Comparison of ENCODE assay signal across 16 cellular contexts in the genomic region with DNA sequence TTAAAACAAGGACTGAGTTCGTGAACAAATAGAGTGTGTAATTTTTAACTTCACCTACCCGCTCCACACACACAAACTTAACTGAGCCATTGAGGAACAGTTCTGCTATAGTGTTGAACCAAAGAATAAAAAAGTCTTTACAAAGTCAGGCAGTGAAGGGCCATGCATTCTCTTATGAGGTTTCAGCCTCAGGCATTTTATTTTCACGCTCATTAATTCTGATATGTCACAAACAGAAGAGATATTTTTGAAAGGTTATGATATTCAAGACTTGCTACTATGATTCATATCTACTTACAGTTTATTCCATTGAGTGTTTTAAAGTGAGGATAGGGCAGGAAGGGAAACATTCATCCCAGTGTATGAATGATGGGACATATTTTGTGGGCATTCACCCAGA.
DNase-seq lines count a peak whose midpoint lies in the region; TF ChIP-seq lines count a peak whose summit lies in the region.
"Had no signal": no experiment of that assay in that cellular context is flagged by ENCODE, and none has a peak within 500 bp of the region (broad histone marks: within the 10 kb centered on the region; RNA-seq: fewer than 3 reads in every experiment).

No MANE protein-coding gene starts in this region.

- no peak overlapping the region for H3K9ac ChIP-seq in SK-N-MC (ENCODE audit: insufficient read length)
- H3K9ac ChIP-seq: BLaER1 had no signal

- H3K27ac Mint-ChIP-seq in T-helper 2 cell treated with Interferon-gamma antibody and Interleukin-4, amounts not matched to agents 5 μg/mL and 100 μg/mL, for 36 hours, result no peak overlapping the region
- H3K27ac Mint-ChIP-seq: CD14-positive monocyte; CD4-positive, alpha-beta memory T cell; H9 had no signal

- H3K27me3 ChIP-seq in A673 (replicated peaks; ENCODE audit: insufficient read depth, low read depth, low read length, poor library complexity) (no peaks in the 10 kb centered on the region), thyroid gland (no peaks in the 10 kb centered on the region)
- H3K27me3 ChIP-seq: BLaER1 had no signal

- no peak for TF ChIP-seq POLR2A in thyroid gland (IDR thresholded peaks at IDR 0.05)

- no peaks in the 10 kb centered on the region for H3K9me3 Mint-ChIP-seq in T-helper 2 cell treated with Interferon-gamma antibody and Interleukin-4, amounts not matched to agents 5 μg/mL and 100 μg/mL, for 36 hours
- H3K9me3 Mint-ChIP-seq: H9 had no signal

- H3K9me3 ChIP-seq in A673 (ENCODE audit: low read depth, low read length, poor library complexity, severe bottlenecking) (no peaks in the 10 kb centered on the region), SK-N-MC (ENCODE audit: low read depth, low read length) (no peaks in the 10 kb centered on the region), thyroid gland (no peaks in the 10 kb centered on the region)
- H3K9me3 ChIP-seq: A549, BLaER1 had no signal

- H3K4me1 ChIP-seq in A673 (ENCODE audit: insufficient read depth, low read length, poor library complexity, severe bottlenecking), result no peaks in the 10 kb centered on the region
- no peaks in the 10 kb centered on the region for H3K4me1 ChIP-seq in thyroid gland
- H3K4me1 ChIP-seq: A549, BLaER1 had no signal

- no peaks in the 10 kb centered on the region for H3K36me3 Mint-ChIP-seq in T-helper 2 cell treated with Interferon-gamma antibody and Interleukin-4, amounts not matched to agents 5 μg/mL and 100 μg/mL, for 36 hours (ENCODE audit: low read depth)
- H3K36me3 Mint-ChIP-seq: CD14-positive monocyte; CD4-positive, alpha-beta memory T cell had no signal

- no peak overlapping the region for H3K4me3 Mint-ChIP-seq in T-helper 2 cell treated with Interferon-gamma antibody and Interleukin-4, amounts not matched to agents 5 μg/mL and 100 μg/mL, for 36 hours
- H3K4me3 Mint-ChIP-seq: CD14-positive monocyte; CD4-positive, alpha-beta memory T cell; H9 had no signal

- TF ChIP-seq CTCF in A673 (conservative IDR thresholded peaks at IDR 0.05; ENCODE audit: low read depth, low read length) (no peak), thyroid gland (IDR thresholded peaks at IDR 0.05) (no peak)

- no peaks in the 10 kb centered on the region for H3K4me1 Mint-ChIP-seq in T-helper 2 cell treated with Interferon-gamma antibody and Interleukin-4, amounts not matched to agents 5 μg/mL and 100 μg/mL, for 36 hours (ENCODE audit: low read depth)
- H3K4me1 Mint-ChIP-seq: CD14-positive monocyte; CD4-positive, alpha-beta memory T cell had no signal

- no peaks in the 10 kb centered on the region for H3K36me3 ChIP-seq in A673 (ENCODE audit: insufficient read depth, low read length, poor library complexity, severe bottlenecking)
- H3K36me3 ChIP-seq in SK-N-MC (ENCODE audit: insufficient read depth, low read length), result no peaks in the 10 kb centered on the region
- H3K36me3 ChIP-seq in thyroid gland, result no peaks in the 10 kb centered on the region
- H3K36me3 ChIP-seq: BLaER1 had no signal

- no TSS peak for BruUV-seq in A673 (replicated peaks; lab: Mats Ljungman, UMichigan)

- peak; percentile 1 for DNase-seq in A673 (ENCODE audit: low spot score)
- DNase-seq in NCI-H226, result peak; percentile 68
- DNase-seq in SK-N-MC (ENCODE audit: low read depth, low spot score), result peak; percentile 66
- DNase-seq in foreskin melanocyte, result peak; percentile 86
- DNase-seq in NCI-H2196 (lab: John Stamatoyannopoulos, UW; ENCODE audit: unreplicated experiment), result no peak
- DNase-seq in thyroid gland, result no peak
- DNase-seq in T-helper 2 cell treated with Interferon-gamma antibody and Interleukin-4, amounts not matched to agents 5 μg/mL and 100 μg/mL, for 36 hours (ENCODE audit: low spot score), result no peak
- DNase-seq: Calu3; CD4-positive, alpha-beta memory T cell; DMS79 treated with DMSO at 0.1 percent for 48 hours; H9 had no signal

- no peaks in the 10 kb centered on the region for H3K27me3 Mint-ChIP-seq in T-helper 2 cell treated with Interferon-gamma antibody and Interleukin-4, amounts not matched to agents 5 μg/mL and 100 μg/mL, for 36 hours (ENCODE audit: low read depth)
- H3K27me3 Mint-ChIP-seq: CD4-positive, alpha-beta memory T cell had no signal

- POLR2A ChIA-PET in A673 (lab: Charles Lee; ENCODE audit: low non-redundant PET), result no interaction called here

- intact Hi-C loops in A673 (cut with micrococcal nuclease; ENCODE audit: unreplicated experiment), result no loop called here
- intact Hi-C loops in thyroid gland (cut with DNase I), result no loop called here

- CTCF ChIA-PET in A673 (lab: Charles Lee), result no interaction called here

- WGBS in thyroid gland, 2 donors, result 85 to 88% methylated on average over 3 of the region's 3 CpGs

- H3K27ac ChIP-seq in A673 (ENCODE audit: low read depth, low read length, poor library complexity, severe bottlenecking) (no peak overlapping the region), SK-N-MC (peak overlapping the region; percentile 39; the same call in 1 of the 2 replicates), thyroid gland (no peak overlapping the region)
- H3K27ac ChIP-seq: 22Rv1, A549, BLaER1 had no signal

- no peak overlapping the region for H3K4me3 ChIP-seq in A673 (ENCODE audit: low read depth, low read length, poor library complexity, severe bottlenecking)
- no peak overlapping the region for H3K4me3 ChIP-seq in SK-N-MC
- H3K4me3 ChIP-seq in thyroid gland (replicated peaks in 1 of 3), result no peak overlapping the region
- H3K4me3 ChIP-seq: A549, BLaER1, GM12878 had no signal

Comparison
In these comparisons a context has a peak if more than half of its experiments do, and no peak if none do; other contexts are left out.
1. DNase-seq: peak in A673 (single experiment), NCI-H226 (single experiment), SK-N-MC (single experiment) and foreskin melanocyte (single experiment); none in NCI-H2196 (single experiment), thyroid gland (0 of 2) and T-helper 2 cell treated with Interferon-gamma antibody and Interleukin-4, amounts not matched to agents 5 μg/mL and 100 μg/mL, for 36 hours (single experiment).